ENCODE assay signal across 15 cellular contexts in genomic region chr4:17561195-17561909, GRCh38. TPM values are rescaled to one million over a fixed set of nuclear protein-coding genes. Genes with fewer than 3 reads are reported as not detected.
A peak's percentile ranks its signal among the peaks of the same experiment; 100 is the strongest.
DNase-seq lines count a peak whose midpoint lies in the region; ATAC-seq and TF ChIP-seq lines count a peak whose summit lies in the region.
"Had no signal": no experiment of that assay in that cellular context is flagged by ENCODE, and none has a peak within 500 bp of the region (broad histone marks: within the 10 kb centered on the region; RNA-seq: fewer than 3 reads in every experiment).

No MANE protein-coding gene starts in this region.

- H3K27ac ChIP-seq in brain microvascular endothelial cell, result no peak overlapping the region
- H3K27ac ChIP-seq in smooth muscle cell (ENCODE audit: low read depth), result no peak overlapping the region
- H3K27ac ChIP-seq: heart left ventricle, KMS-11, SK-N-MC had no signal

- H3K4me3 ChIP-seq in MG63 (no peak overlapping the region), brain microvascular endothelial cell (ENCODE audit: low read depth, low read length) (no peak overlapping the region), smooth muscle cell (no peak overlapping the region)
- H3K4me3 ChIP-seq: heart left ventricle, SK-N-MC had no signal

- no peaks in the 10 kb centered on the region for H4K20me1 ChIP-seq in smooth muscle cell (ENCODE audit: low read depth)

- no peak overlapping the region for H3K4me2 ChIP-seq in smooth muscle cell
- H3K4me2 ChIP-seq: KMS-11 had no signal

- 54% methylated on average over 8 of the region's 8 CpGs for WGBS in smooth muscle cell (ENCODE audit: low lambda C conversion rate)

- no peak for ATAC-seq in GM21825 (IDR thresholded peaks at IDR 0.05; ENCODE audit: unreplicated experiment)
- ATAC-seq in HG03175 (IDR thresholded peaks at IDR 0.05; ENCODE audit: unreplicated experiment), result no peak
- no peak for ATAC-seq in HG02885 (IDR thresholded peaks at IDR 0.05; ENCODE audit: poor library complexity, unreplicated experiment)
- ATAC-seq: activated CD8-positive, alpha-beta T cell treated with anti-CD3 and anti-CD28 coated beads for 36 hours had no signal

- in situ Hi-C loops in brain microvascular endothelial cell (cut with HindIII; ENCODE audit: low pct_ligation_motif_present, low sequenced_read_pairs), result no loop called here

- H2AFZ ChIP-seq in smooth muscle cell (ENCODE audit: low read depth), result no peak overlapping the region

- TF ChIP-seq CTCF in brain microvascular endothelial cell (IDR thresholded peaks at IDR 0.05; ENCODE audit: low read depth, low read length, missing control alignments) (no peak), smooth muscle cell (IDR thresholded peaks at IDR 0.05; ENCODE audit: borderline replicate concordance, insufficient read depth, poor library complexity, severe bottlenecking) (no peak)

- no peaks in the 10 kb centered on the region for H3K27me3 ChIP-seq in MG63
- no peaks in the 10 kb centered on the region for H3K27me3 ChIP-seq in brain microvascular endothelial cell (replicated peaks)
- no peaks in the 10 kb centered on the region for H3K27me3 ChIP-seq in smooth muscle cell (ENCODE audit: low read depth)
- H3K27me3 ChIP-seq: heart left ventricle had no signal

- H3K9ac ChIP-seq in smooth muscle cell (ENCODE audit: low read depth), result no peak overlapping the region
- H3K9ac ChIP-seq: KMS-11 had no signal

- H3K9me3 ChIP-seq in MG63, result no peaks in the 10 kb centered on the region
- no peaks in the 10 kb centered on the region for H3K9me3 ChIP-seq in smooth muscle cell (replicated peaks; ENCODE audit: low read depth)
- H3K9me3 ChIP-seq: heart left ventricle had no signal

- no peaks in the 10 kb centered on the region for H3F3A ChIP-seq in smooth muscle cell (ENCODE audit: low read depth)

- H3K36me3 ChIP-seq in MG63, result no peaks in the 10 kb centered on the region
- H3K36me3 ChIP-seq in brain microvascular endothelial cell (replicated peaks), result no peaks in the 10 kb centered on the region
- H3K36me3 ChIP-seq in smooth muscle cell (ENCODE audit: low read depth), result no peaks in the 10 kb centered on the region
- H3K36me3 ChIP-seq: heart left ventricle had no signal

- H3K79me2 ChIP-seq in smooth muscle cell (ENCODE audit: low read depth), result no peaks in the 10 kb centered on the region

- DNase-seq in CD1c-positive myeloid dendritic cell (ENCODE audit: extremely low spot score) (peak; percentile 74), MG63 (peak; percentile 58), brain microvascular endothelial cell (peak; percentile 61), lung microvascular endothelial cell (ENCODE audit: low read depth in 2 of 2) (peak; percentile 10 to 41), smooth muscle cell (lab: John Stamatoyannopoulos, UW; ENCODE audit: unreplicated experiment) (no peak)
- DNase-seq: activated CD8-positive, alpha-beta T cell treated with anti-CD3 and anti-CD28 coated beads for 36 hours; H7; heart left ventricle had no signal

- H3K4me1 ChIP-seq in smooth muscle cell (ENCODE audit: low read depth), result no peaks in the 10 kb centered on the region
- H3K4me1 ChIP-seq: heart left ventricle had no signal

RNA-seq across cellular contexts. Expression of gene LAP3, which starts 15.6 kb away (rescaled TPM):
- total RNA-seq in MG63 (2014; rRNA removed; shearing (Covaris generic); ENCODE audit: low replicate concordance), result 83.4 and 102 TPM in 2 replicates
- total RNA-seq in lung microvascular endothelial cell (117 and 174 TPM in 2 replicates), smooth muscle cell (29.1 and 42.9 TPM in 2 replicates)
- 37.6 and 38.6 TPM in 2 replicates for polyA plus RNA-seq in smooth muscle cell

RNA-seq across cellular contexts. Expression of gene CLRN2, which starts 46.4 kb away (rescaled TPM):
- total RNA-seq in MG63 (2014; rRNA removed; shearing (Covaris generic); ENCODE audit: low replicate concordance), result not detected in 2 replicates
- not detected in 2 replicates for total RNA-seq in lung microvascular endothelial cell
- not detected in 2 replicates for total RNA-seq in smooth muscle cell
- not detected in 2 replicates for polyA plus RNA-seq in smooth muscle cell
- total RNA-seq: activated CD8-positive, alpha-beta T cell treated with anti-CD3 and anti-CD28 coated beads for 36 hours; H7; heart left ventricle; NCI-H460; urinary bladder had no signal
- polyA plus RNA-seq: heart left ventricle, urinary bladder had no signal

RNA-seq across cellular contexts. Expression of gene QDPR, which starts 49.5 kb away (rescaled TPM):
- total RNA-seq in MG63 (2014; rRNA removed; shearing (Covaris generic); ENCODE audit: low replicate concordance), result 14.9 and 23.1 TPM in 2 replicates
- total RNA-seq in lung microvascular endothelial cell (10.5 and 12.7 TPM in 2 replicates), smooth muscle cell (15.2 and 27.5 TPM in 2 replicates)
- polyA plus RNA-seq in smooth muscle cell, result 34.8 and 36.5 TPM in 2 replicates

RNA-seq across cellular contexts. Expression of gene MED28, which starts 53.1 kb away (rescaled TPM):
- 10.3 and 18.1 TPM in 2 replicates for total RNA-seq in MG63 (2014; rRNA removed; shearing (Covaris generic); ENCODE audit: low replicate concordance)
- total RNA-seq in lung microvascular endothelial cell (13.7 and 23.2 TPM in 2 replicates), smooth muscle cell (10.4 and 10.9 TPM in 2 replicates)
- polyA plus RNA-seq in smooth muscle cell, result 39.5 and 42.0 TPM in 2 replicates
